Comparison of ENCODE assay signal across 14 cellular contexts in the genomic region with DNA sequence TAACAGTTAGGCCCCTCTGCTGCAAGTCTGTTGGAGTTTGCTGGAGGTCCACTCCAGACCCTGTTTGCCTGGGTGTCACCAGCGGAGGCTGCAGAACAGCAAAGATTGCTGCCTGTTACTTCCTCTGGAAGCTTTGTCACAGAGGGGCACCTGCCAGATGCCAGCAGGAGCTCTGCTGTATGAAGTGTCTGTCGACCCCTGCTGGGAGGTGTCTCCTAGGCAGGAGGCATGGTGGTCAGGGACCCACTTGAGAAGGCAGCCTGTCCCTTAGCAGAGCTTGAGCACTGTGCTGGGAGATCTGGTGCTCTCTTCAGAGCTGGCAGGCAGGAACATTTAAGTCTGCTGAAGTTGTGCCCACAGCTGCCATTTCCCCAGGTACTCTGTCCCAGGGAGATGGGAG. TPM values are rescaled to one million over a fixed set of nuclear protein-coding genes. Genes with fewer than 3 reads are reported as not detected.
"Had no signal": no experiment of that assay in that cellular context is flagged by ENCODE, and none has a peak within 500 bp of the region (broad histone marks: within the 10 kb centered on the region; RNA-seq: fewer than 3 reads in every experiment).

No MANE protein-coding gene starts in this region.

RNA-seq across cellular contexts. Expression of gene CD1C, which starts 7.3 kb away (rescaled TPM):
- total RNA-seq: mammary epithelial cell, occipital lobe, osteocyte, thoracic aorta had no signal
- polyA plus RNA-seq: mammary epithelial cell had no signal

RNA-seq across cellular contexts. Expression of gene CD1A, which starts 28.2 kb away (rescaled TPM):
- total RNA-seq: left colon, mammary epithelial cell, natural killer cell, occipital lobe, osteocyte, posterior vena cava, psoas muscle, sigmoid colon, thoracic aorta had no signal
- polyA plus RNA-seq: mammary epithelial cell, psoas muscle had no signal

RNA-seq across cellular contexts. Expression of gene CD1B, which starts 48.9 kb away (rescaled TPM):
- total RNA-seq: left colon, lower lobe of right lung, mammary epithelial cell, mucosa of gallbladder, natural killer cell, occipital lobe, osteocyte, posterior vena cava, psoas muscle, sigmoid colon, suprapubic skin, thoracic aorta had no signal
- polyA plus RNA-seq: liver, mammary epithelial cell, small intestine had no signal
